Comparison of ENCODE assay signal across 1 cellular context in the genomic region with DNA sequence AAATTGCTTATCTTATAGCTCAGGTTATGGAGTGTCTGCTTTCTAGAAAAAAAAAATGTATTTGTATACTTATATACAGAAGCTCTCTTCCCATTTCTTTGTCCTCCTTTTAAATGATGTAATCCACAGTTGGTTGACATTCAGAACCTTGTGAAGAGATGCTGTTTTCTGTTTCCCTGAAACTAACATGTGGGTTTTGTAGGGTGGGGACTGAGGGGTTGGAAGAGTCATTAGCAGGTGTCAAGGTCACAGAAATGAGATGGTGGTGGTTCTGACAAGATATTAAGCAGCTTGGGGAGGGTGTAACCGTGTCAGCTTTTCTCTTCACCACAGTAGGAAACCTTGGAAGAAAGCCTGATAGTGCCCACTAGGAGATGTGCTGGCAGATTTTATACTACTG.
TF ChIP-seq lines count a peak whose summit lies in the region.

No MANE protein-coding gene starts in this region.

TF ChIP-seq in HepG2, 621 proteins besides CTCF, POLR2A, EP300 and RAD21 (continued from another document):
- TF ChIP-seq, protein P1, sequence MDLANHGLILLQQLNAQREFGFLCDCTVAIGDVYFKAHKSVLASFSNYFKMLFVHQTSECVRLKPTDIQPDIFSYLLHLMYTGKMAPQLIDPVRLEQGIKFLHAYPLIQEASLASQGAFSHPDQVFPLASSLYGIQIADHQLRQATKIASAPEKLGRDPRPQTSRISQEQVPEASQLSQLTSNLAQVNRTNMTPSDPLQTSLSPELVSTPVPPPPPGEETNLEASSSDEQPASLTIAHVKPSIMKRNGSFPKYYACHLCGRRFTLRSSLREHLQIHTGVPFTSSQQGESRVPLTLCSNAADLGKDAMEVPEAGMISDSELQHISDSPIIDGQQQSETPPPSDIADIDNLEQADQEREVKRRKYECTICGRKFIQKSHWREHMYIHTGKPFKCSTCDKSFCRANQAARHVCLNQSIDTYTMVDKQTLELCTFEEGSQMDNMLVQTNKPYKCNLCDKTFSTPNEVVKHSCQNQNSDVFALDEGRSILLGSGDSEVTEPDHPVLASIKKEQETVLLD (CRISPR knock-in tag; IDR thresholded peaks at IDR 0.05; ENCODE audit: low read depth), result no peak
- TF ChIP-seq, protein P2, sequence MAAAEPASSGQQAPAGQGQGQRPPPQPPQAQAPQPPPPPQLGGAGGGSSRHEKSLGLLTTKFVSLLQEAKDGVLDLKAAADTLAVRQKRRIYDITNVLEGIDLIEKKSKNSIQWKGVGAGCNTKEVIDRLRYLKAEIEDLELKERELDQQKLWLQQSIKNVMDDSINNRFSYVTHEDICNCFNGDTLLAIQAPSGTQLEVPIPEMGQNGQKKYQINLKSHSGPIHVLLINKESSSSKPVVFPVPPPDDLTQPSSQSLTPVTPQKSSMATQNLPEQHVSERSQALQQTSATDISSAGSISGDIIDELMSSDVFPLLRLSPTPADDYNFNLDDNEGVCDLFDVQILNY (CRISPR knock-in tag; conservative IDR thresholded peaks at IDR 0.05), result no peak
- no peak for TF ChIP-seq ZSCAN30 (CRISPR knock-in tag; IDR thresholded peaks at IDR 0.05)
- TF ChIP-seq ZNF7 (CRISPR knock-in tag; IDR thresholded peaks at IDR 0.05), result no peak
